In the genomic region with DNA sequence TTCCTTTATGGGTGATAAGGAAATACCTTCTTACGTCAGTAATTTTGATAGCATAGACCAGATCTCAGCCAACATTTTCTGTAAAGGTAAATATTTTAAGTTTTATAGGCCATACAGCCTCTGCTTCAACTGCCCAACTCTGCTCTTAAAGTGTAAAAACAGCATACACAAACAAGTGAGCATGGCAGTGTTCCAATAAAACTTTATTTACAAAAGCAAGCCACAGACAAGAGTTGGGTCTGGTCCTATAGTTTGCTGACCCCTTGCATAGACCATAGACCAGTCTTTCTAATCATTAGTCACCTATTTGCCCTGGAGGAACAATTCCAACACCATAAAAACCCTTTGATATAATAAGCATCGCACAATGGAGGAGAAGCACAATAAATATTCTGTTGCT, we compare ENCODE assay signal across 3 cellular contexts.
TF ChIP-seq lines count a peak whose summit lies in the region.

No MANE protein-coding gene starts in this region.

TF ChIP-seq in GM23338, 12 proteins besides CTCF, POLR2A, EP300 and RAD21:
- TF ChIP-seq JUNB (IDR thresholded peaks at IDR 0.05; ENCODE audit: unreplicated experiment) (no peak), POLR2AphosphoS5 (IDR thresholded peaks at IDR 0.05; ENCODE audit: low read depth) (no peak), EZH2phosphoT487 (IDR thresholded peaks at IDR 0.05; ENCODE audit: unreplicated experiment) (no peak), REST (IDR thresholded peaks at IDR 0.05; ENCODE audit: unreplicated experiment) (no peak)

TF ChIP-seq in GM12878, 131 proteins besides CTCF, POLR2A, EP300 and RAD21:
- TF ChIP-seq, protein P1, sequence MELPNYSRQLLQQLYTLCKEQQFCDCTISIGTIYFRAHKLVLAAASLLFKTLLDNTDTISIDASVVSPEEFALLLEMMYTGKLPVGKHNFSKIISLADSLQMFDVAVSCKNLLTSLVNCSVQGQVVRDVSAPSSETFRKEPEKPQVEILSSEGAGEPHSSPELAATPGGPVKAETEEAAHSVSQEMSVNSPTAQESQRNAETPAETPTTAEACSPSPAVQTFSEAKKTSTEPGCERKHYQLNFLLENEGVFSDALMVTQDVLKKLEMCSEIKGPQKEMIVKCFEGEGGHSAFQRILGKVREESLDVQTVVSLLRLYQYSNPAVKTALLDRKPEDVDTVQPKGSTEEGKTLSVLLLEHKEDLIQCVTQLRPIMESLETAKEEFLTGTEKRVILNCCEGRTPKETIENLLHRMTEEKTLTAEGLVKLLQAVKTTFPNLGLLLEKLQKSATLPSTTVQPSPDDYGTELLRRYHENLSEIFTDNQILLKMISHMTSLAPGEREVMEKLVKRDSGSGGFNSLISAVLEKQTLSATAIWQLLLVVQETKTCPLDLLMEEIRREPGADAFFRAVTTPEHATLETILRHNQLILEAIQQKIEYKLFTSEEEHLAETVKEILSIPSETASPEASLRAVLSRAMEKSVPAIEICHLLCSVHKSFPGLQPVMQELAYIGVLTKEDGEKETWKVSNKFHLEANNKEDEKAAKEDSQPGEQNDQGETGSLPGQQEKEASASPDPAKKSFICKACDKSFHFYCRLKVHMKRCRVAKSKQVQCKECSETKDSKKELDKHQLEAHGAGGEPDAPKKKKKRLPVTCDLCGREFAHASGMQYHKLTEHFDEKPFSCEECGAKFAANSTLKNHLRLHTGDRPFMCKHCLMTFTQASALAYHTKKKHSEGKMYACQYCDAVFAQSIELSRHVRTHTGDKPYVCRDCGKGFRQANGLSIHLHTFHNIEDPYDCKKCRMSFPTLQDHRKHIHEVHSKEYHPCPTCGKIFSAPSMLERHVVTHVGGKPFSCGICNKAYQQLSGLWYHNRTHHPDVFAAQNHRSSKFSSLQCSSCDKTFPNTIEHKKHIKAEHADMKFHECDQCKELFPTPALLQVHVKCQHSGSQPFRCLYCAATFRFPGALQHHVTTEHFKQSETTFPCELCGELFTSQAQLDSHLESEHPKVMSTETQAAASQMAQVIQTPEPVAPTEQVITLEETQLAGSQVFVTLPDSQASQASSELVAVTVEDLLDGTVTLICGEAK (IDR thresholded peaks at IDR 0.05; ENCODE audit: borderline replicate concordance), result peak; percentile 50
- TF ChIP-seq MEF2A (IDR thresholded peaks at IDR 0.05; ENCODE audit: insufficient read depth, low read depth, low read length), result no peak
- TF ChIP-seq NFXL1 (IDR thresholded peaks at IDR 0.05; ENCODE audit: borderline replicate concordance), result no peak
- TF ChIP-seq RCOR1 (conservative IDR thresholded peaks at IDR 0.05; ENCODE audit: low read depth, low read length), result no peak
- no peak for TF ChIP-seq SP1 (IDR thresholded peaks at IDR 0.05; ENCODE audit: low read depth, low read length)

TF ChIP-seq in H1, 55 proteins besides CTCF, POLR2A, EP300 and RAD21:
- TF ChIP-seq SP2 (IDR thresholded peaks at IDR 0.05; ENCODE audit: low read length), result no peak
- TF ChIP-seq YY1 (IDR thresholded peaks at IDR 0.05; ENCODE audit: low read depth, low read length), result no peak
- TF ChIP-seq SIX5 (IDR thresholded peaks at IDR 0.05; ENCODE audit: low read depth, low read length), result no peak
- TF ChIP-seq FOSL1 (IDR thresholded peaks at IDR 0.05; ENCODE audit: insufficient read depth, low read depth, low read length), result no peak
- TF ChIP-seq CEBPB (IDR thresholded peaks at IDR 0.05; ENCODE audit: low read depth, low read length), result no peak
- TF ChIP-seq SIRT6 (IDR thresholded peaks at IDR 0.05; ENCODE audit: low read length), result no peak
- no peak for TF ChIP-seq BACH1 (IDR thresholded peaks at IDR 0.05; ENCODE audit: low read length)
- TF ChIP-seq POU5F1 (IDR thresholded peaks at IDR 0.05; ENCODE audit: low read depth, low read length), result no peak
- TF ChIP-seq PHF8 (conservative IDR thresholded peaks at IDR 0.05; ENCODE audit: low read depth, low read length), result no peak
- no peak for TF ChIP-seq CHD7 (IDR thresholded peaks at IDR 0.05; ENCODE audit: insufficient replicate concordance, low read length)
- TF ChIP-seq ASH2L (IDR thresholded peaks at IDR 0.05; ENCODE audit: low read length), result no peak
